In genomic region chr7:69110450-69111050, GRCh38 we compare ENCODE assay signal across 27 cellular contexts.
"Had no signal": no experiment of that assay in that cellular context is flagged by ENCODE, and none has a peak within 500 bp of the region (broad histone marks: within the 10 kb centered on the region; RNA-seq: fewer than 3 reads in every experiment).

No MANE protein-coding gene starts in this region.

- H3K79me2 ChIP-seq: hepatocyte had no signal

- H3K4me3 Mint-ChIP-seq: memory B cell, natural killer cell had no signal

- H3K4me3 ChIP-seq: esophagus muscularis mucosa, gastroesophageal sphincter, heart left ventricle, hepatocyte, lung, pancreas, smooth muscle cell, stomach, thyroid gland, vagina had no signal

- H3K9me3 ChIP-seq: gastroesophageal sphincter, pancreas, thyroid gland, vagina had no signal

- H3K4me2 ChIP-seq: hepatocyte, smooth muscle cell had no signal

- FAIRE-seq: endothelial cell of umbilical vein, kidney, pancreas had no signal

- H3K36me3 ChIP-seq: esophagus muscularis mucosa, gastroesophageal sphincter, heart left ventricle, pancreas, stomach, thyroid gland, vagina had no signal

- H3K4me1 ChIP-seq: foreskin keratinocyte, heart left ventricle, pancreas, stomach, vagina had no signal

- H3K27ac Mint-ChIP-seq: memory B cell, natural killer cell, progenitor cell of endocrine pancreas had no signal

- DNase-seq: dermis blood vessel endothelial cell; effector memory CD4-positive, alpha-beta T cell; foreskin keratinocyte; heart left ventricle; kidney; natural killer cell; occipital lobe; pancreas; stimulated activated CD4-positive, alpha-beta T cell treated with anti-CD3 and anti-CD28 coated beads, Interleukin-12 subunit alpha, Interleukin-12 subunit beta, amount 100 ng/mL, for 4 hours; stimulated activated CD4-positive, alpha-beta T cell treated with anti-CD3 and anti-CD28 coated beads, Interleukin-1b, Interleukin-23, amount 100 ng/mL, for 48 hours; stimulated activated CD4-positive, alpha-beta T cell treated with anti-CD3 and anti-CD28 coated beads, Interleukin-4, amount 100 ng/mL, for 1 hour; stimulated activated CD8-positive, alpha-beta memory T cell treated with anti-CD3 and anti-CD28 coated beads, Interleukin-4, amount 100 ng/mL, for 48 hours; stimulated activated naive CD4-positive, alpha-beta T cell treated with Interleukin-2 at 50 U/mL for 16 hours; stomach; trophoblast cell had no signal

- H3K4me1 Mint-ChIP-seq: natural killer cell had no signal

- ATAC-seq: foreskin keratinocyte, gastroesophageal sphincter, heart left ventricle, left lobe of liver, natural killer cell, pancreas, sciatic nerve had no signal

- H3K27me3 ChIP-seq: esophagus muscularis mucosa, foreskin keratinocyte, gastroesophageal sphincter, heart left ventricle, hepatocyte, pancreas, stomach, thyroid gland, vagina had no signal

- H2AFZ ChIP-seq: hepatocyte had no signal

- H3K36me3 Mint-ChIP-seq: memory B cell, natural killer cell had no signal

- H3K27ac ChIP-seq: esophagus muscularis mucosa, foreskin keratinocyte, gastroesophageal sphincter, heart left ventricle, hepatocyte, pancreas, stomach, thyroid gland, vagina had no signal
